10 cellular contexts compared by ENCODE assay signal in the genomic region with DNA sequence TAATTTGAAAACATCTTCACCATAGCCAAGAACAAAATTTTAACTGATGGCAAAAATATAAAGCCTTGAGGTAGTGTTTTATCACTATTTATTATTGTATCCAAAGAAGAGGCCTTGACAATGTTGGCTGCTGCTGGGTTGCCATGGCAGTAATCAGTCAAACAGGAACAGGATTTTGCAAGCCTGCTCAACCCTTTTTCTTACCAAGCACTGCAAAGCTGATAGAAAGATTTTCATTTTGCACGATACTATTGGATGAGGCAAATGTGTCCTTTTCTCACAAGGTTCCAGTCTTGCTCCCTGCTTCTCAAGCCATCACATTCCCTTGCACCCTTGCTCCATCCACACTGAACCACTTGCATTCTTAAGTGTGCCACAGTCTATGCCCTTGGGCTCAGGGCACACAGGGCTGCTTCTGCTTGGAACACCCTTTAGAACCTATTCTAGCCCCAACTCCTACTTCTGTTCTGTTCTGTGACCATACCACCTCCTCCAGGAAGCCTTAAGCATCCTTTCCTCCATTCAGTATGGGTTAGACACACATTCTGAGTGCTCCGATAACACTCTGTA.
DNase-seq lines count a peak whose midpoint lies in the region; ATAC-seq, FAIRE-seq and TF ChIP-seq lines count a peak whose summit lies in the region.
"Had no signal": no experiment of that assay in that cellular context is flagged by ENCODE, and none has a peak within 500 bp of the region (broad histone marks: within the 10 kb centered on the region; RNA-seq: fewer than 3 reads in every experiment).

No MANE protein-coding gene starts in this region.

- H3K9me3 Mint-ChIP-seq in naive thymus-derived CD4-positive, alpha-beta T cell: peaks cover 0 to 25% (median 10%) of the 10 kb centered on the region in 11 donors
- H3K9me3 Mint-ChIP-seq in endodermal cell: peaks cover 18% of the 10 kb centered on the region

- peaks cover 23 to 53% (median 42%) of the 10 kb centered on the region in 5 donors for H3K36me3 Mint-ChIP-seq in naive thymus-derived CD4-positive, alpha-beta T cell
- H3K36me3 Mint-ChIP-seq in endodermal cell (ENCODE audit: low read depth): no peaks in the 10 kb centered on the region

- H3K18ac ChIP-seq in H1 (ENCODE audit: extremely low read depth, low read length): no peak overlapping the region

- DNase-seq in DMS153 (lab: John Stamatoyannopoulos, UW) (peak; percentile 11), NCI-H226 (peak; percentile 77), H1 (ENCODE audit: low read depth in 1 of 2, low spot score in 2 of 2) (no peak), SJCRH30 (no peak), T1000 (lab: John Stamatoyannopoulos, UW) (no peak), endodermal cell (no peak)
- peak in 5 of 9 donors; percentile 10 to 49 (median 26) for DNase-seq in naive thymus-derived CD4-positive, alpha-beta T cell
- DNase-seq: NCI-H526 treated with DMSO at 0.1 percent for 48 hours had no signal

- ATAC-seq in naive thymus-derived CD4-positive, alpha-beta T cell: peak; percentile 74
- ATAC-seq in GM19395 (IDR thresholded peaks at IDR 0.05; ENCODE audit: unreplicated experiment): no peak

- no peak for FAIRE-seq in H1 (lab: Jason Lieb, UNC)
- FAIRE-seq: endometrium had no signal

- WGBS in H1 (ENCODE audit: extremely low coverage in 1 of 2, insufficient coverage in 1 of 2, insufficient read length in 1 of 2, insufficient replicate concordance in 2 of 2, low coverage in 1 of 2, low lambda C conversion rate in 2 of 2, missing lambda C conversion rate in 1 of 2), 2 experiments: 95% methylated on average over 2 of the region's 2 CpGs; no CpG with 5 or more reads in 1 of the 2 experiments
- WGBS in endodermal cell (ENCODE audit: insufficient coverage in 1 of 2, insufficient read length in 1 of 2), 2 experiments: 47 to 48% methylated on average over 2 of the region's 2 CpGs

- no peaks in the 10 kb centered on the region for H3K27me3 ChIP-seq in H1 (replicated peaks in 1 of 4; ENCODE audit: control insufficient read depth in 3 of 4, extremely low read depth in 1 of 4, insufficient read depth in 3 of 4, low read length in 3 of 4)
- no peaks in the 10 kb centered on the region for H3K27me3 ChIP-seq in naive thymus-derived CD4-positive, alpha-beta T cell (ENCODE audit: control insufficient read depth in 2 of 2, insufficient read depth in 2 of 2, low read length in 2 of 2)
- no peaks in the 10 kb centered on the region for H3K27me3 ChIP-seq in SJCRH30
- no peaks in the 10 kb centered on the region for H3K27me3 ChIP-seq in endodermal cell (ENCODE audit: control insufficient read depth, insufficient read depth, low read length, poor library complexity, severe bottlenecking)

- TF ChIP-seq CTCF in H1 (IDR thresholded peaks at IDR 0.05; ENCODE audit: control extremely low read depth in 1 of 3, insufficient read depth in 1 of 3, low read depth in 1 of 3, low read length in 3 of 3) (no peak), endodermal cell (conservative IDR thresholded peaks at IDR 0.05) (no peak)

- H2BK120ac ChIP-seq in H1 (replicated peaks; ENCODE audit: low read depth, low read length): no peak overlapping the region

- no peak overlapping the region for H2BK20ac ChIP-seq in H1 (ENCODE audit: low read length)

- H3K4me1 Mint-ChIP-seq in naive thymus-derived CD4-positive, alpha-beta T cell: peaks cover 15 to 63% (median 37%) of the 10 kb centered on the region in 7 donors
- H3K4me1 Mint-ChIP-seq in endodermal cell: peaks cover 1% of the 10 kb centered on the region

- peak overlapping the region; percentile 32; the same call in 1 of the 2 replicates for H2BK12ac ChIP-seq in H1 (ENCODE audit: low read depth, low read length)

- H3K9me3 ChIP-seq in H1 (ENCODE audit: insufficient read depth in 2 of 2, low read depth in 1 of 2, low read length in 1 of 2) (no peaks in the 10 kb centered on the region; a peak in 1 of 4 replicates), SJCRH30 (replicated peaks) (no peaks in the 10 kb centered on the region), endodermal cell (ENCODE audit: control insufficient read depth, low read length) (no peaks in the 10 kb centered on the region)
- no peaks in the 10 kb centered on the region for H3K9me3 ChIP-seq in naive thymus-derived CD4-positive, alpha-beta T cell (ENCODE audit: control insufficient read depth in 2 of 3, low read length in 3 of 3)

- CTCF ChIA-PET in H1 (lab: Charles Lee; ENCODE audit: partially characterized antibody): interaction anchor here (1.3 kb wide), 1 partner anchor 11 kb away, joined by 3 read pairs; no protein-coding TSS in a partner anchor
- CTCF ChIA-PET in naive thymus-derived CD4-positive, alpha-beta T cell (lab: Charles Lee): interaction anchor here (0.6 to 1.2 kb wide), 4 partner anchors 16 to 241 kb away, joined by 3 to 4 read pairs (median 3); no protein-coding TSS in a partner anchor

- peak overlapping the region in 8 of 9 donors; percentile 10 to 87 (median 76) for H3K27ac Mint-ChIP-seq in naive thymus-derived CD4-positive, alpha-beta T cell
- H3K27ac Mint-ChIP-seq in endodermal cell: no peak overlapping the region

- no peak overlapping the region for H2BK15ac ChIP-seq in H1 (ENCODE audit: low read length)

- no peak overlapping the region for H3K4ac ChIP-seq in H1 (replicated peaks; ENCODE audit: insufficient read length, low read depth, low read length)

- H3K4me3 ChIP-seq in H1 (ENCODE audit: extremely low read depth in 1 of 4, insufficient read depth in 2 of 4, low read depth in 3 of 4, low read length in 4 of 4) (no peak overlapping the region), SJCRH30 (no peak overlapping the region), endodermal cell (ENCODE audit: low read length) (no peak overlapping the region)
- H3K4me3 ChIP-seq in naive thymus-derived CD4-positive, alpha-beta T cell (ENCODE audit: low read length): no peak overlapping the region

- H2BK5ac ChIP-seq in H1 (ENCODE audit: low read depth, low read length): no peak overlapping the region

- H2AK5ac ChIP-seq in H1 (ENCODE audit: low read depth, low read length): no peak overlapping the region

- no peak for TF ChIP-seq RAD21 in H1 (IDR thresholded peaks at IDR 0.05 in 1 of 2, conservative IDR thresholded peaks at IDR 0.05 in 1 of 2; ENCODE audit: low read depth in 2 of 2, low read length in 2 of 2)

- H3K27me3 Mint-ChIP-seq in naive thymus-derived CD4-positive, alpha-beta T cell: no peaks in the 10 kb centered on the region
- H3K27me3 Mint-ChIP-seq in endodermal cell (ENCODE audit: insufficient read depth): no peaks in the 10 kb centered on the region

- H3K27ac ChIP-seq in H1 (ENCODE audit: low read depth, low read length): no peak overlapping the region
- peak overlapping the region; percentile 45 for H3K27ac ChIP-seq in naive thymus-derived CD4-positive, alpha-beta T cell (ENCODE audit: low read depth, low read length)
- no peak overlapping the region for H3K27ac ChIP-seq in SJCRH30
- H3K27ac ChIP-seq in endodermal cell (ENCODE audit: low read depth, low read length): no peak overlapping the region

- TF ChIP-seq EP300 in H1 (IDR thresholded peaks at IDR 0.05; ENCODE audit: borderline replicate concordance in 1 of 2, low read depth in 2 of 2, low read length in 2 of 2): no peak

- H3K23me2 ChIP-seq in H1 (ENCODE audit: low read depth, low read length): no peaks in the 10 kb centered on the region; the same call in 1 of the 2 replicates

- H4K91ac ChIP-seq in H1 (replicated peaks; ENCODE audit: insufficient read length, low read length): no peak overlapping the region

- H3K4me1 ChIP-seq in H1 (replicated peaks in 1 of 4; ENCODE audit: control insufficient read depth in 3 of 4, insufficient read depth in 4 of 4, low read length in 3 of 4) (no peaks in the 10 kb centered on the region), SJCRH30 (no peaks in the 10 kb centered on the region), endodermal cell (ENCODE audit: control insufficient read depth, insufficient read depth, low read length) (no peaks in the 10 kb centered on the region)
- peaks cover 13 to 14% of the 10 kb centered on the region in 2 donors for H3K4me1 ChIP-seq in naive thymus-derived CD4-positive, alpha-beta T cell (ENCODE audit: control insufficient read depth in 2 of 2, insufficient read depth in 2 of 2, low read length in 2 of 2)

- H4K5ac ChIP-seq in H1 (ENCODE audit: insufficient read length, low read depth, low read length): no peak overlapping the region

- no peaks in the 10 kb centered on the region for H3K79me1 ChIP-seq in H1 (ENCODE audit: low read depth, low read length)

- no peak overlapping the region for H4K8ac ChIP-seq in H1 (ENCODE audit: extremely low read depth, insufficient read depth, low read length)

- H3K9ac ChIP-seq in H1 (replicated peaks in 1 of 4; ENCODE audit: extremely low read depth in 1 of 4, low read depth in 3 of 4, low read length in 3 of 4): no peak overlapping the region
- H3K9ac ChIP-seq in endodermal cell (ENCODE audit: extremely low read depth, low read length, poor library complexity, severe bottlenecking): no peak overlapping the region

- H3K23ac ChIP-seq in H1 (ENCODE audit: insufficient read length): no peak overlapping the region

- no peaks in the 10 kb centered on the region for H3K79me2 ChIP-seq in H1 (ENCODE audit: control insufficient read depth in 1 of 2, insufficient read depth in 2 of 2, low read length in 2 of 2)

- TF ChIP-seq POLR2A in H1 (IDR thresholded peaks at IDR 0.05; ENCODE audit: control extremely low read depth in 1 of 2, low read depth in 2 of 2, low read length in 2 of 2): no peak

- H3K4me3 Mint-ChIP-seq in naive thymus-derived CD4-positive, alpha-beta T cell: peak overlapping the region in 7 of 10 donors; percentile 18 to 67 (median 23)
- no peak overlapping the region for H3K4me3 Mint-ChIP-seq in endodermal cell

- POLR2A ChIA-PET in H1 (lab: Charles Lee; ENCODE audit: partially characterized antibody): no interaction called here
- POLR2A ChIA-PET in naive thymus-derived CD4-positive, alpha-beta T cell (lab: Charles Lee): interaction anchor here (0.7 to 1.7 kb wide), 7 partner anchors 12 to 123 kb away, joined by 3 to 8 read pairs (median 4); no protein-coding TSS in a partner anchor

- no peak overlapping the region for H3K14ac ChIP-seq in H1 (ENCODE audit: insufficient read length)

- no peaks in the 10 kb centered on the region for H3K36me3 ChIP-seq in H1 (ENCODE audit: control insufficient read depth in 2 of 4, insufficient read depth in 4 of 4, low read length in 3 of 4)
- H3K36me3 ChIP-seq in naive thymus-derived CD4-positive, alpha-beta T cell (ENCODE audit: control insufficient read depth in 2 of 3, insufficient read depth in 3 of 3, low read length in 3 of 3): no peaks in the 10 kb centered on the region
- no peaks in the 10 kb centered on the region for H3K36me3 ChIP-seq in SJCRH30
- no peaks in the 10 kb centered on the region for H3K36me3 ChIP-seq in endodermal cell (ENCODE audit: control insufficient read depth, insufficient read depth, low read length)

- intact Hi-C loops in naive thymus-derived CD4-positive, alpha-beta T cell (cut with micrococcal nuclease): loop anchor here in 1 of 2 donors (5.0 kb wide), 1 partner anchor 36 kb away; no protein-coding TSS in a partner anchor

- H3K4me2 ChIP-seq in H1 (ENCODE audit: insufficient read depth in 1 of 2, low read depth in 2 of 2, low read length in 2 of 2): no peak overlapping the region

- no peak overlapping the region for H3K56ac ChIP-seq in H1 (replicated peaks; ENCODE audit: insufficient read length, low read depth, low read length)

- no peak overlapping the region for H2AFZ ChIP-seq in H1 (ENCODE audit: low read length)

- no peaks in the 10 kb centered on the region for H4K20me1 ChIP-seq in H1 (replicated peaks in 1 of 2; ENCODE audit: control insufficient read depth in 1 of 2, insufficient read depth in 2 of 2, low read length in 2 of 2)

Comparison
In these comparisons a context has a peak if more than half of its experiments do, and no peak if none do; other contexts are left out.
1. DNase-seq: peak in DMS153 (single experiment), NCI-H226 (single experiment) and naive thymus-derived CD4-positive, alpha-beta T cell (5 of 9); none in H1 (0 of 2), SJCRH30 (0 of 2), T1000 (single experiment) and endodermal cell (single experiment).